10 cellular contexts compared by ENCODE assay signal in genomic region chr6:16730720-16731502, GRCh38. TPM values are rescaled to one million over a fixed set of nuclear protein-coding genes. Genes with fewer than 3 reads are reported as not detected.
A peak's percentile ranks its signal among the peaks of the same experiment; 100 is the strongest.
DNase-seq lines count a peak whose midpoint lies in the region; ATAC-seq and TF ChIP-seq lines count a peak whose summit lies in the region.
"Had no signal": no experiment of that assay in that cellular context is flagged by ENCODE, and none has a peak within 500 bp of the region (broad histone marks: within the 10 kb centered on the region; RNA-seq: fewer than 3 reads in every experiment).

No MANE protein-coding gene starts in this region.

- H3K4me1 ChIP-seq in CD4-positive, CD25-positive, alpha-beta regulatory T cell (ENCODE audit: control insufficient read depth, insufficient read depth, low read length, poor library complexity, severe bottlenecking), result peaks cover 29% of the 10 kb centered on the region
- H3K4me1 ChIP-seq in HEK293 (ENCODE audit: control insufficient read depth, insufficient read depth, low read length) (peaks cover 58% of the 10 kb centered on the region), testis (peaks cover 8% of the 10 kb centered on the region)

- no peaks in the 10 kb centered on the region for H3K27me3 ChIP-seq in CD4-positive, CD25-positive, alpha-beta regulatory T cell (ENCODE audit: control insufficient read depth, insufficient read depth, low read length)
- H3K27me3 ChIP-seq in testis, result no peaks in the 10 kb centered on the region

- H3K36me3 Mint-ChIP-seq in CD4-positive, CD25-positive, alpha-beta regulatory T cell, result peaks cover 13% of the 10 kb centered on the region
- peaks cover 39% of the 10 kb centered on the region for H3K36me3 Mint-ChIP-seq in T-helper 2 cell treated with Interferon-gamma antibody and Interleukin-4, amounts not matched to agents 5 μg/mL and 100 μg/mL, for 36 hours (ENCODE audit: low read depth)
- H3K36me3 Mint-ChIP-seq in mesothelial cell of epicardium, result peaks cover 4% of the 10 kb centered on the region

- TF ChIP-seq POLR2A in testis (IDR thresholded peaks at IDR 0.05), result no peak

- H3K9me3 ChIP-seq in CD4-positive, CD25-positive, alpha-beta regulatory T cell (ENCODE audit: control insufficient read depth in 2 of 2, low read length in 2 of 2), result no peaks in the 10 kb centered on the region
- H3K9me3 ChIP-seq in HEK293 (ENCODE audit: control insufficient read depth, insufficient read depth, low read depth, low read length) (no peaks in the 10 kb centered on the region), testis (no peaks in the 10 kb centered on the region)

- no peaks in the 10 kb centered on the region for H3K27me3 Mint-ChIP-seq in CD4-positive, CD25-positive, alpha-beta regulatory T cell
- H3K27me3 Mint-ChIP-seq in T-helper 2 cell treated with Interferon-gamma antibody and Interleukin-4, amounts not matched to agents 5 μg/mL and 100 μg/mL, for 36 hours (ENCODE audit: low read depth), result no peaks in the 10 kb centered on the region
- H3K27me3 Mint-ChIP-seq in mesothelial cell of epicardium (ENCODE audit: low read depth), result no peaks in the 10 kb centered on the region

- peak overlapping the region; percentile 89 for H3K27ac ChIP-seq in CD4-positive, CD25-positive, alpha-beta regulatory T cell (ENCODE audit: insufficient read depth, low read length, poor library complexity, severe bottlenecking)
- H3K27ac ChIP-seq in HEK293 (ENCODE audit: extremely low read depth, low read depth, low read length) (peak overlapping the region; percentile 55), testis (no peak overlapping the region)
- H3K27ac ChIP-seq: epithelial cell of prostate had no signal

- peak in 2 of 3 donors; percentile 51 to 62 for DNase-seq in CD4-positive, CD25-positive, alpha-beta regulatory T cell
- DNase-seq in T-helper 2 cell treated with Interferon-gamma antibody and Interleukin-4, amounts not matched to agents 5 μg/mL and 100 μg/mL, for 36 hours (ENCODE audit: low spot score), result no peak
- DNase-seq in mesothelial cell of epicardium (ENCODE audit: low spot score in 2 of 2, unreplicated experiment in 2 of 2), result no peak
- DNase-seq in AML-193 (lab: John Stamatoyannopoulos, UW), result no peak
- no peak for DNase-seq in testis
- DNase-seq in D341Med (ENCODE audit: low spot score), result no peak
- DNase-seq: NCI-H226 had no signal

- intact Hi-C loops in testis (cut with DNase I; ENCODE audit: low total_unique reads), result no loop called here

- ATAC-seq in CD4-positive, CD25-positive, alpha-beta regulatory T cell (ENCODE audit: low read depth in 2 of 2), result peak in 1 of 2 donors; percentile 22
- ATAC-seq in GM18870 (IDR thresholded peaks at IDR 0.05; ENCODE audit: unreplicated experiment), result no peak

- WGBS in testis, 2 donors, result 49 to 52% methylated on average over 9 of the region's 9 CpGs

- CTCF ChIA-PET in HEK293 (lab: Yijun Ruan, JAX), result interaction anchor here (0.7 to 2.9 kb wide), 8 partner anchors 9 to 410 kb away, joined by 3 to 9 read pairs (median 4); no protein-coding TSS in a partner anchor

- H3K4me3 ChIP-seq in CD4-positive, CD25-positive, alpha-beta regulatory T cell (ENCODE audit: low read depth, low read length), result peak overlapping the region; percentile 68
- H3K4me3 ChIP-seq in HEK293 (ENCODE audit: low read depth, low read length) (no peak overlapping the region), testis (no peak overlapping the region)

- no peak for TF ChIP-seq CTCF in HEK293 (tag by site-specific recombination; IDR thresholded peaks at IDR 0.05)
- no peak for TF ChIP-seq CTCF in mesothelial cell of epicardium (IDR thresholded peaks at IDR 0.05; ENCODE audit: unreplicated experiment)
- no peak for TF ChIP-seq CTCF in testis (IDR thresholded peaks at IDR 0.05)

- H3K4me3 Mint-ChIP-seq in CD4-positive, CD25-positive, alpha-beta regulatory T cell, result peak overlapping the region; percentile 39 to 90 (median 76)
- H3K4me3 Mint-ChIP-seq in T-helper 2 cell treated with Interferon-gamma antibody and Interleukin-4, amounts not matched to agents 5 μg/mL and 100 μg/mL, for 36 hours, result peak overlapping the region; percentile 78
- peak overlapping the region; percentile 17 for H3K4me3 Mint-ChIP-seq in mesothelial cell of epicardium

- peaks cover 38 to 68% (median 51%) of the 10 kb centered on the region in 4 donors for H3K4me1 Mint-ChIP-seq in CD4-positive, CD25-positive, alpha-beta regulatory T cell
- peaks cover 69% of the 10 kb centered on the region for H3K4me1 Mint-ChIP-seq in T-helper 2 cell treated with Interferon-gamma antibody and Interleukin-4, amounts not matched to agents 5 μg/mL and 100 μg/mL, for 36 hours (ENCODE audit: low read depth)
- H3K4me1 Mint-ChIP-seq in mesothelial cell of epicardium, result peaks cover 45% of the 10 kb centered on the region

- POLR2A ChIA-PET in HEK293 (lab: Yijun Ruan, JAX), result interaction anchor here (0.6 to 0.7 kb wide), 4 partner anchors 27 to 1756 kb away, joined by 3 to 4 read pairs (median 4); no protein-coding TSS in a partner anchor

- H3K9me3 Mint-ChIP-seq in CD4-positive, CD25-positive, alpha-beta regulatory T cell, result peaks cover 0 to 1% (median 0%) of the 10 kb centered on the region in 7 donors
- no peaks in the 10 kb centered on the region for H3K9me3 Mint-ChIP-seq in T-helper 2 cell treated with Interferon-gamma antibody and Interleukin-4, amounts not matched to agents 5 μg/mL and 100 μg/mL, for 36 hours
- H3K9me3 Mint-ChIP-seq in mesothelial cell of epicardium, result no peaks in the 10 kb centered on the region

- peak overlapping the region; percentile 52 to 90 (median 76) for H3K27ac Mint-ChIP-seq in CD4-positive, CD25-positive, alpha-beta regulatory T cell
- peak overlapping the region; percentile 89 for H3K27ac Mint-ChIP-seq in T-helper 2 cell treated with Interferon-gamma antibody and Interleukin-4, amounts not matched to agents 5 μg/mL and 100 μg/mL, for 36 hours
- H3K27ac Mint-ChIP-seq in mesothelial cell of epicardium, result peak overlapping the region; percentile 70

- peaks cover 4% of the 10 kb centered on the region for H3K36me3 ChIP-seq in CD4-positive, CD25-positive, alpha-beta regulatory T cell (ENCODE audit: control insufficient read depth, insufficient read depth, low read length)
- H3K36me3 ChIP-seq in HEK293 (ENCODE audit: control insufficient read depth in 2 of 2, insufficient read depth in 1 of 2, low read length in 2 of 2) (no peaks in the 10 kb centered on the region; a peak in 1 of 3 replicates), testis (ENCODE audit: low read depth, missing control alignments) (no peaks in the 10 kb centered on the region)

TF ChIP-seq in HEK293, 187 proteins besides CTCF, POLR2A, EP300 and RAD21 (continues in another document):
- TF ChIP-seq MZF1 (tag by site-specific recombination; IDR thresholded peaks at IDR 0.05; ENCODE audit: borderline replicate concordance) (no peak), PBX3 (CRISPR knock-in tag; IDR thresholded peaks at IDR 0.05) (no peak), ZNF404 (tag by site-specific recombination; IDR thresholded peaks at IDR 0.05) (no peak), PRDM1 (tag by site-specific recombination; IDR thresholded peaks at IDR 0.05) (no peak), ZNF529 (tag by site-specific recombination; IDR thresholded peaks at IDR 0.05; ENCODE audit: insufficient replicate concordance) (no peak), ZNF677 (tag by site-specific recombination; IDR thresholded peaks at IDR 0.05) (no peak), ZBTB11 (tag by site-specific recombination; conservative IDR thresholded peaks at IDR 0.05; ENCODE audit: low read depth) (no peak), RBAK (tag by site-specific recombination; IDR thresholded peaks at IDR 0.05) (no peak), GFI1B (tag by site-specific recombination; IDR thresholded peaks at IDR 0.05) (no peak), MEIS1 (CRISPR knock-in tag; IDR thresholded peaks at IDR 0.05; ENCODE audit: borderline replicate concordance) (0 out of 2 replicates have a peak, but pooled peaks have one; percentile 12)

RNA-seq across cellular contexts. Expression of gene ATXN1, which starts 30.3 kb away (rescaled TPM):
- total RNA-seq in CD4-positive, CD25-positive, alpha-beta regulatory T cell, result 191 TPM
- polyA plus RNA-seq in CD4-positive, CD25-positive, alpha-beta regulatory T cell, result 10 to 100 TPM; 15.8 to 22.9 (median 18.9) TPM
- 54.6 to 62.9 TPM (median 59.5 TPM) in 3 replicates for total RNA-seq in mesothelial cell of epicardium
- 10 to 100 TPM; 64.3 to 84.1 TPM for total RNA-seq in testis
- polyA plus RNA-seq in testis (ENCODE audit: insufficient read depth, low read depth, low replicate concordance), result 12.8 TPM

Comparison
In these comparisons a context has a peak if more than half of its experiments do, and no peak if none do; other contexts are left out.
1. DNase-seq: peak in CD4-positive, CD25-positive, alpha-beta regulatory T cell (2 of 3); none in T-helper 2 cell treated with Interferon-gamma antibody and Interleukin-4, amounts not matched to agents 5 μg/mL and 100 μg/mL, for 36 hours (single experiment), mesothelial cell of epicardium (0 of 2), AML-193 (0 of 2), testis (single experiment) and D341Med (single experiment).
2. H3K27ac ChIP-seq: peak in CD4-positive, CD25-positive, alpha-beta regulatory T cell (single experiment) and HEK293 (single experiment); none in testis (0 of 2).
3. H3K4me3 Mint-ChIP-seq: peak in every context shown above with its lines; median percentile 78 in T-helper 2 cell treated with Interferon-gamma antibody and Interleukin-4, amounts not matched to agents 5 μg/mL and 100 μg/mL, for 36 hours; 76 in CD4-positive, CD25-positive, alpha-beta regulatory T cell; 17 in mesothelial cell of epicardium.
4. Peak in every context shown above with its lines, with median percentiles within 50 percentile points of each other: H3K27ac Mint-ChIP-seq.